ENCODE assay signal across 15 cellular contexts in the genomic region with DNA sequence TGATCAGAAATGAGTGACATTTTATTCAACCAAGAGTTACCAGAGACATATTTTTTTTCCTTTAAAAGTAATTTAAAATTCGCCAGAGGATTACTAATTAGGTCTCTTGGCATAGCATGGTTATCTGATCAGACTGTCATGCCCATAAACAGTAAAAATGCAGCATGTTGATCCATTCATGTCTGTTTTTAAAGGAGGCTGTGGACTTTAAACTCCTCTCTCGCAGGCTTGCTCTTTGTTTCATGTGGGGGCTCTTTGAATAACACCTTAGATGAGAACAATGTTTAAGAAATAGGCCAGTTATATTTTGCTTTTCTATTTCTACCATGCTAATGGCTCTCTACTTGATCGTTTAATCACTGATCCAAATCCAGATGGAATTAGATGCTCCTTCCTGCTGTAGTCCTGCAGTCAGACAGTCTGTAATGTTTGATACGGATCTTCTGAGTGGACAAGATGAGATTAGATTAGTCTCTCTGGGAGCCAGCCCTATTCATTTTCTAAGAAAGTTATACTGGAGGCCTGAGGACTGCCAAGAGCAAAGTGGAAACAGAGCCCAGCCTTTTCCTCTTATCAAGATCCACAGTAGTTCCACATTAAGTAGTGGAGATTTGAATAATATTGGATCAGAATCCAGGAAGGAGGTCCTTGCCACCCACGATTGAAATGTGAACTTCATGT.
DNase-seq lines count a peak whose midpoint lies in the region; ATAC-seq and TF ChIP-seq lines count a peak whose summit lies in the region.
"Had no signal": no experiment of that assay in that cellular context is flagged by ENCODE, and none has a peak within 500 bp of the region (broad histone marks: within the 10 kb centered on the region; RNA-seq: fewer than 3 reads in every experiment).

No MANE protein-coding gene starts in this region.

- POLR2A ChIA-PET in MCF 10A (lab: Yijun Ruan, JAX) = no interaction called here

- no peaks in the 10 kb centered on the region for H3K4me1 ChIP-seq in body of pancreas
- H3K4me1 ChIP-seq in right atrium auricular region = no peaks in the 10 kb centered on the region

- H3K4me3 Mint-ChIP-seq in nephron progenitor cell (no peak overlapping the region), MCF 10A (ENCODE audit: unreplicated experiment) (no peak overlapping the region)
- H3K4me3 Mint-ChIP-seq: CD14-positive monocyte; CD8-positive, alpha-beta memory T cell had no signal

- H3K4me3 ChIP-seq in body of pancreas = no peak overlapping the region
- H3K4me3 ChIP-seq in right atrium auricular region = no peak overlapping the region

- peak; percentile 44 for DNase-seq in HT-29 (ENCODE audit: low spot score)
- DNase-seq in SK-N-DZ (ENCODE audit: low spot score) = peak; percentile 94
- DNase-seq in body of pancreas = no peak
- no peak for DNase-seq in nephron progenitor cell
- no peak for DNase-seq in OCI-M1 (lab: John Stamatoyannopoulos, UW)
- DNase-seq in NCI-H2196 treated with DMSO at 0.1 percent for 48 hours (lab: John Stamatoyannopoulos, UW; ENCODE audit: unreplicated experiment) = no peak
- no peak for DNase-seq in right atrium auricular region (ENCODE audit: low spot score)
- no peak for DNase-seq in MCF 10A (ENCODE audit: unreplicated experiment)
- DNase-seq: Caco-2; CD8-positive, alpha-beta memory T cell; DMS53; GF-D8; IMR-90 had no signal

- no peak overlapping the region for H3K27ac ChIP-seq in body of pancreas
- H3K27ac ChIP-seq in right atrium auricular region = no peak overlapping the region

- H3K36me3 ChIP-seq in body of pancreas (replicated peaks in 1 of 2; ENCODE audit: insufficient read depth in 1 of 2, low read depth in 2 of 2) (no peaks in the 10 kb centered on the region), right atrium auricular region (no peaks in the 10 kb centered on the region)

- H3K27me3 Mint-ChIP-seq in nephron progenitor cell (ENCODE audit: low read depth, poor library complexity) (peaks cover 4% of the 10 kb centered on the region), MCF 10A (ENCODE audit: insufficient read depth, unreplicated experiment) (no peaks in the 10 kb centered on the region)
- H3K27me3 Mint-ChIP-seq: CD8-positive, alpha-beta memory T cell had no signal

- H3K27me3 ChIP-seq in body of pancreas (no peaks in the 10 kb centered on the region), right atrium auricular region (no peaks in the 10 kb centered on the region)

- H3K27ac Mint-ChIP-seq in nephron progenitor cell (peak overlapping the region; percentile 36), MCF 10A (ENCODE audit: low read depth, unreplicated experiment) (no peak overlapping the region)
- H3K27ac Mint-ChIP-seq: CD14-positive monocyte; CD8-positive, alpha-beta memory T cell had no signal

- WGBS in body of pancreas, 2 donors = 55 to 57% methylated on average over 5 of the region's 5 CpGs

- no TSS peak for BruUV-seq in MCF 10A (replicated peaks; lab: Mats Ljungman, UMichigan)

- H3K9me3 Mint-ChIP-seq in nephron progenitor cell (no peaks in the 10 kb centered on the region), MCF 10A (ENCODE audit: unreplicated experiment) (no peaks in the 10 kb centered on the region)
- H3K9me3 Mint-ChIP-seq: CD14-positive monocyte; CD8-positive, alpha-beta memory T cell had no signal

- H3K4me1 Mint-ChIP-seq in nephron progenitor cell (peaks cover 18% of the 10 kb centered on the region), MCF 10A (ENCODE audit: insufficient read depth, unreplicated experiment) (peaks cover 19% of the 10 kb centered on the region)
- H3K4me1 Mint-ChIP-seq: CD14-positive monocyte; CD8-positive, alpha-beta memory T cell had no signal

- intact Hi-C loops in body of pancreas (cut with DNase I) (no loop called here), MCF 10A (cut with micrococcal nuclease) (no loop called here)

- CTCF ChIA-PET in MCF 10A (lab: Yijun Ruan, JAX) = interaction anchor here (1.8 kb wide), 1 partner anchor 28 kb away, joined by 6 read pairs; no protein-coding TSS in a partner anchor

- no peaks in the 10 kb centered on the region for H3K9me3 ChIP-seq in body of pancreas
- no peaks in the 10 kb centered on the region for H3K9me3 ChIP-seq in right atrium auricular region
- H3K9me3 ChIP-seq: Caco-2 had no signal

- peak; percentile 48 for ATAC-seq in body of pancreas
- ATAC-seq: HCT116 had no signal

- TF ChIP-seq POLR2A in body of pancreas (IDR thresholded peaks at IDR 0.05) = no peak

- H3K36me3 Mint-ChIP-seq in nephron progenitor cell (ENCODE audit: low read depth) = no peaks in the 10 kb centered on the region
- H3K36me3 Mint-ChIP-seq in MCF 10A (ENCODE audit: insufficient read depth, unreplicated experiment) = no peaks in the 10 kb centered on the region
- H3K36me3 Mint-ChIP-seq: CD14-positive monocyte had no signal

- TF ChIP-seq CTCF in body of pancreas (IDR thresholded peaks at IDR 0.05) (no peak), nephron progenitor cell (IDR thresholded peaks at IDR 0.05) (no peak), right atrium auricular region (IDR thresholded peaks at IDR 0.05) (no peak), MCF 10A (IDR thresholded peaks at IDR 0.05; ENCODE audit: unreplicated experiment) (no peak)

Comparison
In these comparisons a context has a peak if more than half of its experiments do, and no peak if none do; other contexts are left out.
1. DNase-seq: peak in HT-29 (single experiment) and SK-N-DZ (single experiment); none in body of pancreas (0 of 4), nephron progenitor cell (single experiment), OCI-M1 (single experiment), NCI-H2196 treated with DMSO at 0.1 percent for 48 hours (single experiment), right atrium auricular region (single experiment) and MCF 10A (single experiment).